In the genomic region with DNA sequence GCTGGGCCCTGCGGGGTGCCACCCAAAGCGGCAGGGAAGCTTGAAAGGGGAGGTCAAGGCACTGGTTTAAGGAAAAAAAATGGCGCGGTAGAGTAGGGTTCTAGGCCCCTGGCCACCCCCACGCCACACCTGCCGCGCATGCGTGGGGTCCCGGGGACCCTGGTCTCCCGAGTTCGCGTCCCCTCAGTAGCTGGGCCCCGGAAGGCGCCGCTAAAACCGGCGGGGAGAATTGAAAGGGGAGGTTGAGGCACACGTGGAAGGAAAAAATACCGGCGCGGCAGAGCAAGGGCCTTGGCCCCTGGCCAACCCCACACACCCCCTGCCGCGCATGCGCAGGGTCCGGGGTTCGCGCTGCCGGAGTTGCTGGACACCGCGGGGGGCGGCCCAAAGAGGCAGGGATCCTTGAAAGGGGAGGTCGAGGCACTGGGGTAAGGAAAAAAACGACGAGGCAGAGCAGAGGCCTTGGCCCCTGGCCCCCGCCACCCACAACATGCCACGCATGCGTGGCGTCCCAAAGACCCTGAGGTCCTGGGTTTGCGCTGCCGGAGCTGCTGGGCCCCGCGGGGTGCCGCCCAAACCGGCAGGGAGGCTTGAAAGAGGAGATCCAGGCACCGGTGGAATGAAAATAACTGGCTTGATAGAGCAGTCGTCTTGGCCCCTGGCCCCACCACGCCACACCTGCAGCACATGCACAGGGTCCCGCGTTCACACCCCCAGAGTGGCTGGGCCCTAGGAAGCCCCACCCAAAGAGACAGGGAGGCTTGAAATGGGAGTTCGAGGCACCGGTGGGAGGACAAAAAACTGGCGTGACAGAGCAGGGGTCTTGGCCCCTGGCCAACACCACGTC, we compare ENCODE assay signal across 18 cellular contexts.
DNase-seq lines count a peak whose midpoint lies in the region; ATAC-seq, FAIRE-seq and TF ChIP-seq lines count a peak whose summit lies in the region.
"Had no signal": no experiment of that assay in that cellular context is flagged by ENCODE, and none has a peak within 500 bp of the region (broad histone marks: within the 10 kb centered on the region; RNA-seq: fewer than 3 reads in every experiment).

No MANE protein-coding gene starts in this region.

- no peak for TF ChIP-seq CTCF in K562 (IDR thresholded peaks at IDR 0.05 in 2 of 3, conservative IDR thresholded peaks at IDR 0.05 in 1 of 3; ENCODE audit: insufficient read depth in 2 of 3, low read depth in 1 of 3, low read length in 3 of 3)
- TF ChIP-seq CTCF in thyroid gland (IDR thresholded peaks at IDR 0.05), result no peak

- H3K27ac ChIP-seq in K562 (ENCODE audit: extremely low read depth, low read depth, low read length) (peak overlapping the region; percentile 73), thyroid gland (no peak overlapping the region)
- H3K27ac ChIP-seq: BLaER1, Peyer's patch had no signal

- H3K4me1 ChIP-seq in K562 (replicated peaks in 1 of 2; ENCODE audit: control insufficient read depth in 2 of 2, insufficient read depth in 2 of 2, low read length in 2 of 2) (peaks cover 14 to 98% of the 10 kb centered on the region in 2 experiments; a peak in 4 of 5 replicates), thyroid gland (no peaks in the 10 kb centered on the region)
- H3K4me1 ChIP-seq: BLaER1, Peyer's patch had no signal

- H3K9me3 ChIP-seq in K562 (replicated peaks; ENCODE audit: control insufficient read depth, insufficient read depth, low read depth, low read length) (no peaks in the 10 kb centered on the region), thyroid gland (no peaks in the 10 kb centered on the region)

- peak overlapping the region; percentile 70 to 90 for H3K9ac ChIP-seq in K562 (ENCODE audit: insufficient read depth in 1 of 2, low read depth in 2 of 2, low read length in 2 of 2)
- H3K9ac ChIP-seq: BLaER1 had no signal

- peak overlapping the region; percentile 93 for H2AFZ ChIP-seq in K562 (ENCODE audit: low read depth, low read length)

- H3K4me3 ChIP-seq in K562 (peak overlapping the region; percentile 34), thyroid gland (replicated peaks in 1 of 3) (no peak overlapping the region)
- H3K4me3 ChIP-seq: BLaER1, Peyer's patch had no signal

- TF ChIP-seq POLR2A in K562 (conservative IDR thresholded peaks at IDR 0.05) (no peak; the same call in 1 of the 2 replicates), thyroid gland (IDR thresholded peaks at IDR 0.05) (no peak)

- no TSS peak for BruUV-seq in K562 (replicated peaks; lab: Mats Ljungman, UMichigan)

- no peaks in the 10 kb centered on the region for H3K9me1 ChIP-seq in K562 (ENCODE audit: control insufficient read depth, insufficient read depth, low read length)

- intact Hi-C loops in K562 (cut with micrococcal nuclease) (no loop called here), thyroid gland (cut with DNase I) (no loop called here)

- TF ChIP-seq RAD21 in Ishikawa (IDR thresholded peaks at IDR 0.05; ENCODE audit: low read depth) (no peak), K562 (CRISPR knock-in tag; conservative IDR thresholded peaks at IDR 0.05 in 1 of 2, IDR thresholded peaks at IDR 0.05 in 1 of 2) (no peak)

- ATAC-seq in K562 (peak; percentile 32), GM19324 (IDR thresholded peaks at IDR 0.05; ENCODE audit: low FRiP score, unreplicated experiment) (no peak)
- ATAC-seq: Right ventricle myocardium inferior, T-cell had no signal

- in situ Hi-C loops in K562 (cut with MboI), result no loop called here

- 4% methylated on average over 32 of the region's 53 CpGs for WGBS in K562 (ENCODE audit: insufficient coverage, low coverage, missing lambda C conversion rate)
- WGBS in thyroid gland, 2 donors, result 66 to 72% methylated on average over 46 to 52 of the region's 53 CpGs

- no peak for FAIRE-seq in K562 (lab: Jason Lieb, UNC)

- no peaks in the 10 kb centered on the region for H3K79me2 ChIP-seq in K562 (ENCODE audit: control insufficient read depth, insufficient read depth, low read length)

- no peaks in the 10 kb centered on the region for H4K20me1 ChIP-seq in K562 (replicated peaks; ENCODE audit: control insufficient read depth, insufficient read depth, low read length)
- H4K20me1 ChIP-seq: BLaER1 had no signal

- TF ChIP-seq EP300 in Ishikawa (IDR thresholded peaks at IDR 0.05; ENCODE audit: borderline replicate concordance), result no peak; the same call in 1 of the 2 replicates
- no peak for TF ChIP-seq EP300 in K562 (IDR thresholded peaks at IDR 0.05; ENCODE audit: low read length)

- H3K27me3 ChIP-seq in K562 (ENCODE audit: control insufficient read depth in 2 of 2, insufficient read depth in 2 of 2, low read length in 2 of 2) (peaks cover 2 to 32% of the 10 kb centered on the region in 2 experiments; a peak in 4 of 5 replicates), thyroid gland (no peaks in the 10 kb centered on the region)
- H3K27me3 ChIP-seq: BLaER1, Peyer's patch had no signal

- peak; percentile 44 for DNase-seq in NCI-H82 (lab: John Stamatoyannopoulos, UW)
- DNase-seq in NCI-H82 treated with DMSO at 0.1 percent for 48 hours (lab: John Stamatoyannopoulos, UW; ENCODE audit: unreplicated experiment), result no peak
- DNase-seq in NCI-H748 treated with DMSO at 0.1 percent for 48 hours (lab: John Stamatoyannopoulos, UW), result peak; percentile 24
- DNase-seq in K562 (ENCODE audit: extremely low read depth in 1 of 4, low spot score in 3 of 4), result peak; percentile 71 to 80 (median 74)
- DNase-seq in thyroid gland, result no peak
- DNase-seq in COR-L47 (lab: John Stamatoyannopoulos, UW), result no peak
- DNase-seq: CD8-positive, alpha-beta memory T cell; GDM1; GOT3; KBM-7; NCI-H1436; NCI-H510A; Peyer's patch; T-cell had no signal

- H3K36me3 ChIP-seq in K562 (ENCODE audit: control insufficient read depth, insufficient read depth, low read length) (no peaks in the 10 kb centered on the region), thyroid gland (no peaks in the 10 kb centered on the region)
- H3K36me3 ChIP-seq: BLaER1, Peyer's patch had no signal

- peak overlapping the region; percentile 72 for H3K4me2 ChIP-seq in K562 (ENCODE audit: insufficient read depth, low read length)
- H3K4me2 ChIP-seq: BLaER1 had no signal

- POLR2A ChIA-PET in K562 (lab: Yijun Ruan, JAX), result interaction anchor here (0.5 kb wide), 1 partner anchor 66 kb away, joined by 6 read pairs; no protein-coding TSS in a partner anchor

- CTCF ChIA-PET in K562 (lab: Yijun Ruan, JAX; ENCODE audit: low intra/inter-chr PET ratio), result no interaction called here

TF ChIP-seq in Ishikawa, 13 proteins besides CTCF, POLR2A, EP300 and RAD21 (continues in another document):
- peak; percentile 67; the same call in 1 of the 2 replicates for TF ChIP-seq TCF12 (IDR thresholded peaks at IDR 0.05; ENCODE audit: low read depth)
- TF ChIP-seq TEAD4 (IDR thresholded peaks at IDR 0.05), result no peak
- no peak for TF ChIP-seq EGR1 (IDR thresholded peaks at IDR 0.05)
- TF ChIP-seq YY1 (IDR thresholded peaks at IDR 0.05; ENCODE audit: low read depth), result no peak
- TF ChIP-seq NFIC (IDR thresholded peaks at IDR 0.05), result peak; percentile 59
- TF ChIP-seq, protein P1, sequence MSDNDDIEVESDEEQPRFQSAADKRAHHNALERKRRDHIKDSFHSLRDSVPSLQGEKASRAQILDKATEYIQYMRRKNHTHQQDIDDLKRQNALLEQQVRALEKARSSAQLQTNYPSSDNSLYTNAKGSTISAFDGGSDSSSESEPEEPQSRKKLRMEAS (IDR thresholded peaks at IDR 0.05), result peak; percentile 93

TF ChIP-seq in K562, 482 proteins besides CTCF, POLR2A, EP300 and RAD21 (continues in another document):
- TF ChIP-seq L3MBTL2 (IDR thresholded peaks at IDR 0.05) (peak; percentile 88), RBM34 (IDR thresholded peaks at IDR 0.05; ENCODE audit: borderline replicate concordance, insufficient read depth, low read length) (no peak), RBFOX2 (IDR thresholded peaks at IDR 0.05; ENCODE audit: low read depth, low read length) (peak; percentile 0; the same call in 1 of the 2 replicates), SNIP1 (IDR thresholded peaks at IDR 0.05; ENCODE audit: low read depth) (no peak), SRSF1 (IDR thresholded peaks at IDR 0.05; ENCODE audit: low read depth, low read length) (0 out of 2 replicates have a peak, but pooled peaks have one; percentile 40), GABPB2 (CRISPR knock-in tag; conservative IDR thresholded peaks at IDR 0.05) (no peak), CEBPB (tag; IDR thresholded peaks at IDR 0.05) (no peak), EP400 (IDR thresholded peaks at IDR 0.05) (peak; percentile 47; the same call in 1 of the 2 replicates), CXXC5 (CRISPR knock-in tag; IDR thresholded peaks at IDR 0.05) (peak; percentile 23; the same call in 1 of the 2 replicates), POLR2H (tag; IDR thresholded peaks at IDR 0.05; ENCODE audit: low read depth) (no peak), TAL1 (IDR thresholded peaks at IDR 0.05) (no peak), CBX3 (IDR thresholded peaks at IDR 0.05; ENCODE audit: borderline replicate concordance in 1 of 2, low read length in 2 of 2) (peak in 1 of 2 experiments; percentile 11; a peak in 1 of 3 replicates)
- TF ChIP-seq, protein P2, sequence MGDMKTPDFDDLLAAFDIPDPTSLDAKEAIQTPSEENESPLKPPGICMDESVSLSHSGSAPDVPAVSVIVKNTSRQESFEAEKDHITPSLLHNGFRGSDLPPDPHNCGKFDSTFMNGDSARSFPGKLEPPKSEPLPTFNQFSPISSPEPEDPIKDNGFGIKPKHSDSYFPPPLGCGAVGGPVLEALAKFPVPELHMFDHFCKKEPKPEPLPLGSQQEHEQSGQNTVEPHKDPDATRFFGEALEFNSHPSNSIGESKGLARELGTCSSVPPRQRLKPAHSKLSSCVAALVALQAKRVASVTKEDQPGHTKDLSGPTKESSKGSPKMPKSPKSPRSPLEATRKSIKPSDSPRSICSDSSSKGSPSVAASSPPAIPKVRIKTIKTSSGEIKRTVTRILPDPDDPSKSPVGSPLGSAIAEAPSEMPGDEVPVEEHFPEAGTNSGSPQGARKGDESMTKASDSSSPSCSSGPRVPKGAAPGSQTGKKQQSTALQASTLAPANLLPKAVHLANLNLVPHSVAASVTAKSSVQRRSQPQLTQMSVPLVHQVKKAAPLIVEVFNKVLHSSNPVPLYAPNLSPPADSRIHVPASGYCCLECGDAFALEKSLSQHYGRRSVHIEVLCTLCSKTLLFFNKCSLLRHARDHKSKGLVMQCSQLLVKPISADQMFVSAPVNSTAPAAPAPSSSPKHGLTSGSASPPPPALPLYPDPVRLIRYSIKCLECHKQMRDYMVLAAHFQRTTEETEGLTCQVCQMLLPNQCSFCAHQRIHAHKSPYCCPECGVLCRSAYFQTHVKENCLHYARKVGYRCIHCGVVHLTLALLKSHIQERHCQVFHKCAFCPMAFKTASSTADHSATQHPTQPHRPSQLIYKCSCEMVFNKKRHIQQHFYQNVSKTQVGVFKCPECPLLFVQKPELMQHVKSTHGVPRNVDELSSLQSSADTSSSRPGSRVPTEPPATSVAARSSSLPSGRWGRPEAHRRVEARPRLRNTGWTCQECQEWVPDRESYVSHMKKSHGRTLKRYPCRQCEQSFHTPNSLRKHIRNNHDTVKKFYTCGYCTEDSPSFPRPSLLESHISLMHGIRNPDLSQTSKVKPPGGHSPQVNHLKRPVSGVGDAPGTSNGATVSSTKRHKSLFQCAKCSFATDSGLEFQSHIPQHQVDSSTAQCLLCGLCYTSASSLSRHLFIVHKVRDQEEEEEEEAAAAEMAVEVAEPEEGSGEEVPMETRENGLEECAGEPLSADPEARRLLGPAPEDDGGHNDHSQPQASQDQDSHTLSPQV (IDR thresholded peaks at IDR 0.05), result peak; percentile 60; the same call in 1 of the 2 replicates

Comparison
In these comparisons a context has a peak if more than half of its experiments do, and no peak if none do; other contexts are left out.
1. DNase-seq: peak in NCI-H82 (single experiment), NCI-H748 treated with DMSO at 0.1 percent for 48 hours (single experiment) and K562 (4 of 4); none in NCI-H82 treated with DMSO at 0.1 percent for 48 hours (single experiment), thyroid gland (0 of 2) and COR-L47 (single experiment).